Comparison of ENCODE assay signal across 1 cellular context in the genomic region with DNA sequence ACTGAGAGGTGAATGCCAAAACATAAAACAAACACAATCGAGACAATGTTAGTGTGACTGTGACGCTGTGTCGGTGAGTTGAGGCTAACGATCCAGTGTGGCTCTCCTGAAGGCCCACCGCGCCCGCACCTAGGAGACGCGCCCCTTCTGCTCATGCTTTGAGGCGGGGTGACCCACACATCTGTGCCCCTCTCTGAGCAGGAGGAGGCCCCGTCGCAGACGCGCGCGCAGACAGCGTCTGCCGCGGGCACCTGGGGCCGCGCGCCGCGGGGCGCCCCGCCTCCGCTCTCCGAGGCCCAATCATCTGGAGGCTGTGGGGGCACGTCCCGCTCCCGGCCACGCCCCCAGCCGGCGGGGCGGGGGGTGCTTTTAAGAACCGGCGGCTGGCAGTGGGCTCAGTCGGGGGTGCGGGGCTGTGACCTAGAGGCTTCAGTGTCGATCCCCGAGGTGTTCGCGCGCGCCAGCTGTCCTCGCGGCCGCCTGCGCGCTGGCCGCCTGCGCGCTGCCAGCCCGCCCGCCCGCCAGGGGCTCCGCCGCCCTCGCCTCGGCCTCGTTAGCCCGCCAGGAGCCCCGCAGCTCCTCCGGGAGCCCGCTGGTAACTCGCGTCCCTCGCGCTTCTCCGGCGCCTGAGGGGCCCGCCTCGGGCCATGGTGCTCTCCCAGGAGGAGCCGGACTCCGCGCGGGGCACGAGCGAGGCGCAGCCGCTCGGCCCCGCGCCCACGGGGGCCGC.
TF ChIP-seq lines count a peak whose summit lies in the region.

SLC16A10 (plus strand) TSS at position 398 of the 730 bp plus-strand sequence; CDS start at position 648, 250 bp downstream.

TF ChIP-seq in HepG2, 621 proteins besides CTCF, POLR2A, EP300 and RAD21 (continued from another document and continues in another):
- TF ChIP-seq ZNF704 (CRISPR knock-in tag; IDR thresholded peaks at IDR 0.05; ENCODE audit: borderline replicate concordance) (no peak), ZNF282 (IDR thresholded peaks at IDR 0.05; ENCODE audit: partially characterized antibody) (no peak), ARHGAP35 (CRISPR knock-in tag; IDR thresholded peaks at IDR 0.05; ENCODE audit: borderline replicate concordance) (no peak), YY1 (IDR thresholded peaks at IDR 0.05; ENCODE audit: insufficient read depth, insufficient replicate concordance, low read depth, low read length) (peak; percentile 41), DR1 (CRISPR knock-in tag; IDR thresholded peaks at IDR 0.05) (peak; percentile 73; the same call in 1 of the 2 replicates), ZNF468 (CRISPR knock-in tag; IDR thresholded peaks at IDR 0.05) (no peak), SMAD1 (CRISPR knock-in tag; IDR thresholded peaks at IDR 0.05; ENCODE audit: borderline replicate concordance, low read depth) (no peak), U2AF1 (optimal IDR thresholded peaks at IDR 0.05; ENCODE audit: low read depth, low read length) (no peak), ZSCAN31 (CRISPR knock-in tag; IDR thresholded peaks at IDR 0.05; ENCODE audit: low read depth) (no peak), ZNF431 (CRISPR knock-in tag; IDR thresholded peaks at IDR 0.05; ENCODE audit: borderline replicate concordance, low read depth) (no peak), ZNF883 (CRISPR knock-in tag; IDR thresholded peaks at IDR 0.05; ENCODE audit: not compliant biosample characterization) (no peak), ZBTB42 (CRISPR knock-in tag; IDR thresholded peaks at IDR 0.05) (no peak), ZNF614 (CRISPR knock-in tag; IDR thresholded peaks at IDR 0.05; ENCODE audit: borderline replicate concordance) (no peak), GMEB2 (CRISPR knock-in tag; IDR thresholded peaks at IDR 0.05; ENCODE audit: low read depth) (0 out of 2 replicates have a peak, but pooled peaks have one; percentile 22), GATA4 (IDR thresholded peaks at IDR 0.05; ENCODE audit: borderline replicate concordance, low read depth) (peak; percentile 48; the same call in 1 of the 2 replicates), POLR2AphosphoS5 (IDR thresholded peaks at IDR 0.05; ENCODE audit: low read depth, low read length) (peak; percentile 73), ZNF556 (CRISPR knock-in tag; IDR thresholded peaks at IDR 0.05; ENCODE audit: borderline replicate concordance) (no peak), TBP (CRISPR knock-in tag; IDR thresholded peaks at IDR 0.05) (no peak), NFE2 (CRISPR knock-in tag; IDR thresholded peaks at IDR 0.05) (no peak), MIER3 (CRISPR knock-in tag; IDR thresholded peaks at IDR 0.05; ENCODE audit: borderline replicate concordance) (no peak), HNF1A (IDR thresholded peaks at IDR 0.05; ENCODE audit: low read depth) (no peak), HNF1A (CRISPR knock-in tag; IDR thresholded peaks at IDR 0.05; ENCODE audit: borderline replicate concordance) (no peak), ZIK1 (CRISPR knock-in tag; IDR thresholded peaks at IDR 0.05; ENCODE audit: borderline replicate concordance, low read depth) (no peak), AGO2 (optimal IDR thresholded peaks at IDR 0.05; ENCODE audit: low read depth, low read length) (peak; percentile 68), GATAD2A (CRISPR knock-in tag; IDR thresholded peaks at IDR 0.05) (0 out of 2 replicates have a peak, but pooled peaks have one; percentile 25), ZNF839 (CRISPR knock-in tag; IDR thresholded peaks at IDR 0.05; ENCODE audit: borderline replicate concordance) (no peak), ZNF350 (CRISPR knock-in tag; IDR thresholded peaks at IDR 0.05; ENCODE audit: borderline replicate concordance, low read depth) (no peak), ZNF570 (CRISPR knock-in tag; IDR thresholded peaks at IDR 0.05; ENCODE audit: borderline replicate concordance) (no peak), HNF4G (IDR thresholded peaks at IDR 0.05; ENCODE audit: borderline replicate concordance, low read depth, low read length) (no peak), HNF4G (CRISPR knock-in tag; IDR thresholded peaks at IDR 0.05; ENCODE audit: borderline replicate concordance, low read depth) (0 out of 2 replicates have a peak, but pooled peaks have one; percentile 23), ZFX (CRISPR knock-in tag; IDR thresholded peaks at IDR 0.05; ENCODE audit: low read depth) (0 out of 2 replicates have a peak, but pooled peaks have one; percentile 32), ZNF143 (CRISPR knock-in tag; IDR thresholded peaks at IDR 0.05) (no peak), NCOR1 (IDR thresholded peaks at IDR 0.05; ENCODE audit: borderline replicate concordance, low read length) (no peak), ZHX2 (IDR thresholded peaks at IDR 0.05; ENCODE audit: low read depth) (no peak), ZHX2 (CRISPR knock-in tag; IDR thresholded peaks at IDR 0.05; ENCODE audit: borderline replicate concordance) (no peak), ZNF792 (CRISPR knock-in tag; IDR thresholded peaks at IDR 0.05) (no peak), ZNF597 (CRISPR knock-in tag; IDR thresholded peaks at IDR 0.05) (no peak), CENPX (CRISPR knock-in tag; IDR thresholded peaks at IDR 0.05) (no peak), ZMYM3 (CRISPR knock-in tag; IDR thresholded peaks at IDR 0.05) (no peak), ZNF256 (CRISPR knock-in tag; conservative IDR thresholded peaks at IDR 0.05) (no peak), POGZ (CRISPR knock-in tag; IDR thresholded peaks at IDR 0.05) (peak; percentile 49)
- TF ChIP-seq, protein P1, sequence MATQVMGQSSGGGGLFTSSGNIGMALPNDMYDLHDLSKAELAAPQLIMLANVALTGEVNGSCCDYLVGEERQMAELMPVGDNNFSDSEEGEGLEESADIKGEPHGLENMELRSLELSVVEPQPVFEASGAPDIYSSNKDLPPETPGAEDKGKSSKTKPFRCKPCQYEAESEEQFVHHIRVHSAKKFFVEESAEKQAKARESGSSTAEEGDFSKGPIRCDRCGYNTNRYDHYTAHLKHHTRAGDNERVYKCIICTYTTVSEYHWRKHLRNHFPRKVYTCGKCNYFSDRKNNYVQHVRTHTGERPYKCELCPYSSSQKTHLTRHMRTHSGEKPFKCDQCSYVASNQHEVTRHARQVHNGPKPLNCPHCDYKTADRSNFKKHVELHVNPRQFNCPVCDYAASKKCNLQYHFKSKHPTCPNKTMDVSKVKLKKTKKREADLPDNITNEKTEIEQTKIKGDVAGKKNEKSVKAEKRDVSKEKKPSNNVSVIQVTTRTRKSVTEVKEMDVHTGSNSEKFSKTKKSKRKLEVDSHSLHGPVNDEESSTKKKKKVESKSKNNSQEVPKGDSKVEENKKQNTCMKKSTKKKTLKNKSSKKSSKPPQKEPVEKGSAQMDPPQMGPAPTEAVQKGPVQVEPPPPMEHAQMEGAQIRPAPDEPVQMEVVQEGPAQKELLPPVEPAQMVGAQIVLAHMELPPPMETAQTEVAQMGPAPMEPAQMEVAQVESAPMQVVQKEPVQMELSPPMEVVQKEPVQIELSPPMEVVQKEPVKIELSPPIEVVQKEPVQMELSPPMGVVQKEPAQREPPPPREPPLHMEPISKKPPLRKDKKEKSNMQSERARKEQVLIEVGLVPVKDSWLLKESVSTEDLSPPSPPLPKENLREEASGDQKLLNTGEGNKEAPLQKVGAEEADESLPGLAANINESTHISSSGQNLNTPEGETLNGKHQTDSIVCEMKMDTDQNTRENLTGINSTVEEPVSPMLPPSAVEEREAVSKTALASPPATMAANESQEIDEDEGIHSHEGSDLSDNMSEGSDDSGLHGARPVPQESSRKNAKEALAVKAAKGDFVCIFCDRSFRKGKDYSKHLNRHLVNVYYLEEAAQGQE (IDR thresholded peaks at IDR 0.05; ENCODE audit: borderline replicate concordance in 1 of 2, low read depth in 1 of 2, low read length in 2 of 2): no peak
